Comparison of ENCODE assay signal across 12 cellular contexts in genomic region chr1:92805216-92805615, GRCh38. TPM values are rescaled to one million over a fixed set of nuclear protein-coding genes. Genes with fewer than 3 reads are reported as not detected.
A peak's percentile ranks its signal among the peaks of the same experiment; 100 is the strongest.
DNase-seq lines count a peak whose midpoint lies in the region; ATAC-seq and TF ChIP-seq lines count a peak whose summit lies in the region.
"Had no signal": no experiment of that assay in that cellular context is flagged by ENCODE, and none has a peak within 500 bp of the region (broad histone marks: within the 10 kb centered on the region; RNA-seq: fewer than 3 reads in every experiment).

No MANE protein-coding gene starts in this region.

- intact Hi-C loops in heart right ventricle (cut with DNase I) (no loop called here), Right ventricle myocardium inferior (cut with DNase I) (no loop called here), upper lobe of right lung (cut with DNase I) (no loop called here)
- intact Hi-C loops in activated naive CD4-positive, alpha-beta T cell treated with anti-CD3 and anti-CD28 coated beads for 36 hours (cut with micrococcal nuclease): no loop called here

- H3K27ac Mint-ChIP-seq in activated naive CD4-positive, alpha-beta T cell treated with anti-CD3 and anti-CD28 coated beads for 36 hours: no peak overlapping the region

- H3K27me3 ChIP-seq in heart right ventricle (no peaks in the 10 kb centered on the region), mesenchymal stem cell (ENCODE audit: control insufficient read depth in 1 of 2, insufficient read depth in 1 of 2, low read length in 2 of 2) (no peaks in the 10 kb centered on the region), upper lobe of right lung (no peaks in the 10 kb centered on the region)
- H3K27me3 ChIP-seq: vagina had no signal

- peak overlapping the region; percentile 48 to 69 for H3K18ac ChIP-seq in mesenchymal stem cell (ENCODE audit: low read depth in 1 of 2, low read length in 2 of 2)

- no peak overlapping the region for H3K4me2 ChIP-seq in mesenchymal stem cell (ENCODE audit: low read length, poor library complexity, severe bottlenecking)

- H2AFZ ChIP-seq in mesenchymal stem cell (ENCODE audit: low read depth, low read length): no peak overlapping the region

- H4K8ac ChIP-seq in mesenchymal stem cell (ENCODE audit: low read length): peak overlapping the region; percentile 27

- no peaks in the 10 kb centered on the region for H3K27me3 Mint-ChIP-seq in activated naive CD4-positive, alpha-beta T cell treated with anti-CD3 and anti-CD28 coated beads for 36 hours (ENCODE audit: low read depth)
- H3K27me3 Mint-ChIP-seq: progenitor cell of endocrine pancreas had no signal

- no peaks in the 10 kb centered on the region for H3K36me3 ChIP-seq in heart right ventricle
- H3K36me3 ChIP-seq in mesenchymal stem cell (ENCODE audit: control insufficient read depth in 1 of 2, insufficient read depth in 2 of 2, low read depth in 1 of 2, low read length in 2 of 2): no peaks in the 10 kb centered on the region
- no peaks in the 10 kb centered on the region for H3K36me3 ChIP-seq in upper lobe of right lung
- H3K36me3 ChIP-seq: vagina had no signal

- H2BK12ac ChIP-seq in mesenchymal stem cell (ENCODE audit: low read length in 2 of 2): peak overlapping the region; percentile 38 to 54

- CTCF ChIA-PET in activated naive CD4-positive, alpha-beta T cell treated with anti-CD3 and anti-CD28 coated beads for 36 hours (lab: Charles Lee): no interaction called here

- H2BK15ac ChIP-seq in mesenchymal stem cell (ENCODE audit: low read depth, poor library complexity, severe bottlenecking): no peak overlapping the region

- peak overlapping the region; percentile 60 for H3K9ac ChIP-seq in mesenchymal stem cell (ENCODE audit: low read length)

- H3K23ac ChIP-seq in mesenchymal stem cell (ENCODE audit: low read length in 2 of 2): no peak overlapping the region

- H3K9me3 ChIP-seq in heart right ventricle (no peaks in the 10 kb centered on the region), mesenchymal stem cell (ENCODE audit: control insufficient read depth, low read length) (no peaks in the 10 kb centered on the region), upper lobe of right lung (no peaks in the 10 kb centered on the region)
- H3K9me3 ChIP-seq: vagina had no signal

- no peak overlapping the region for H3K14ac ChIP-seq in mesenchymal stem cell (ENCODE audit: low read length in 2 of 2)

- no peaks in the 10 kb centered on the region for H3K9me3 Mint-ChIP-seq in activated naive CD4-positive, alpha-beta T cell treated with anti-CD3 and anti-CD28 coated beads for 36 hours
- H3K9me3 Mint-ChIP-seq: activated T-cell treated with anti-CD3 and anti-CD28 coated beads, Interleukin-2, amount 50 U/mL, for 4 hours had no signal

- no peak for TF ChIP-seq CTCF in heart right ventricle (IDR thresholded peaks at IDR 0.05)
- TF ChIP-seq CTCF in coronary artery (IDR thresholded peaks at IDR 0.05): no peak
- no peak for TF ChIP-seq CTCF in upper lobe of right lung (IDR thresholded peaks at IDR 0.05)

- 81 to 93% methylated on average over 1 of the region's 1 CpG for WGBS in heart right ventricle, 2 donors
- 59% methylated on average over 1 of the region's 1 CpG for WGBS in mesenchymal stem cell

- H3K4ac ChIP-seq in mesenchymal stem cell (ENCODE audit: low read depth in 1 of 2, low read length in 2 of 2): peak overlapping the region; percentile 35 to 75

- peak overlapping the region in 1 of 10 donors; percentile 7 for H3K4me3 ChIP-seq in heart right ventricle
- no peak overlapping the region for H3K4me3 ChIP-seq in coronary artery
- H3K4me3 ChIP-seq in mesenchymal stem cell (ENCODE audit: insufficient read depth in 1 of 2, low read depth in 1 of 2, low read length in 2 of 2): no peak overlapping the region
- no peak overlapping the region for H3K4me3 ChIP-seq in upper lobe of right lung
- H3K4me3 ChIP-seq: vagina had no signal

- H3K4me1 ChIP-seq in heart right ventricle (peaks cover 0 to 19% (median 6%) of the 10 kb centered on the region in 9 donors), mesenchymal stem cell (ENCODE audit: control insufficient read depth, insufficient read depth, low read depth, low read length) (peaks cover 1% of the 10 kb centered on the region), upper lobe of right lung (peaks cover 7% of the 10 kb centered on the region)

- no peaks in the 10 kb centered on the region for H3K79me1 ChIP-seq in mesenchymal stem cell (replicated peaks; ENCODE audit: low read length, poor library complexity, severe bottlenecking)

- H2BK120ac ChIP-seq in mesenchymal stem cell (ENCODE audit: low read depth, low read length): peak overlapping the region; percentile 82

- DNase-seq in heart right ventricle (no peak), Right ventricle myocardium inferior (ENCODE audit: missing footprints) (no peak), coronary artery (ENCODE audit: low spot score) (no peak), mesenchymal stem cell (peak; percentile 61), upper lobe of right lung (no peak), GDM1 (lab: John Stamatoyannopoulos, UW) (no peak)
- no peak for DNase-seq in activated naive CD4-positive, alpha-beta T cell treated with anti-CD3 and anti-CD28 coated beads for 36 hours
- DNase-seq: activated CD4-positive, alpha-beta T cell treated with anti-CD3 and anti-CD28 coated beads, Interleukin-2, amount 50 U/mL, for 1 hour; activated T-cell treated with anti-CD3 and anti-CD28 coated beads, Interleukin-2, amount 50 U/mL, for 4 hours had no signal

- H3K4me1 Mint-ChIP-seq in activated naive CD4-positive, alpha-beta T cell treated with anti-CD3 and anti-CD28 coated beads for 36 hours (ENCODE audit: low read depth): peaks cover 2% of the 10 kb centered on the region

- H3K4me3 Mint-ChIP-seq in activated naive CD4-positive, alpha-beta T cell treated with anti-CD3 and anti-CD28 coated beads for 36 hours: no peak overlapping the region
- H3K4me3 Mint-ChIP-seq: activated T-cell treated with anti-CD3 and anti-CD28 coated beads, Interleukin-2, amount 50 U/mL, for 4 hours had no signal

- ATAC-seq in heart right ventricle: peak in 1 of 8 donors; percentile 3
- no peak for ATAC-seq in Right ventricle myocardium inferior
- no peak for ATAC-seq in upper lobe of right lung
- ATAC-seq in esophagus mucosa: no peak

- H2AK5ac ChIP-seq in mesenchymal stem cell (ENCODE audit: low read length, severe bottlenecking): peak overlapping the region; percentile 22

- H3K27ac ChIP-seq in heart right ventricle (peak overlapping the region in 8 of 10 donors; percentile 35 to 77 (median 58)), coronary artery (peak overlapping the region; percentile 17 to 70), mesenchymal stem cell (ENCODE audit: low read length, poor library complexity, severe bottlenecking) (peak overlapping the region; percentile 64), upper lobe of right lung (peak overlapping the region; percentile 73)
- H3K27ac ChIP-seq: vagina had no signal

- no peak overlapping the region for H4K91ac ChIP-seq in mesenchymal stem cell (ENCODE audit: low read length)

- H2BK5ac ChIP-seq in mesenchymal stem cell (ENCODE audit: low read depth, low read length, poor library complexity, severe bottlenecking): peak overlapping the region; percentile 66

- H3K36me3 Mint-ChIP-seq in activated naive CD4-positive, alpha-beta T cell treated with anti-CD3 and anti-CD28 coated beads for 36 hours (ENCODE audit: low read depth): no peaks in the 10 kb centered on the region

RNA-seq across cellular contexts. Expression of gene EVI5, which starts 20.3 kb away (rescaled TPM):
- total RNA-seq in heart right ventricle (10 to 100 TPM; 20.5 to 46.2 (median 27.4) TPM), Right ventricle myocardium inferior (20.0 TPM), upper lobe of right lung (43.7 TPM), esophagus mucosa (10.3 TPM)
- polyA plus RNA-seq in heart right ventricle: 1 to 10 TPM; 4.6 to 5.0 TPM
- 31.3 TPM for polyA plus RNA-seq in mesenchymal stem cell (2013, experiment 1 of 2)
- 30.6 TPM for polyA plus RNA-seq in mesenchymal stem cell (2013, experiment 2 of 2)
- 10 to 100 TPM; 13.8 to 14.0 TPM for total RNA-seq in activated naive CD4-positive, alpha-beta T cell treated with anti-CD3 and anti-CD28 coated beads for 36 hours

RNA-seq across cellular contexts. Expression of gene RPL5, which starts 26.6 kb away (rescaled TPM):
- total RNA-seq in heart right ventricle (100 to 1,000 TPM; 468 to 646 (median 544) TPM), Right ventricle myocardium inferior (601 TPM), upper lobe of right lung (711 TPM), esophagus mucosa (850 TPM)
- polyA plus RNA-seq in heart right ventricle: 1,000 to 10,000 TPM; 1,383 to 1,695 TPM
- polyA plus RNA-seq in mesenchymal stem cell (2013, experiment 1 of 2): 3,583 TPM
- 3,853 TPM for polyA plus RNA-seq in mesenchymal stem cell (2013, experiment 2 of 2)
- 1,000 to 10,000 TPM; 1,793 to 1,819 TPM for total RNA-seq in activated naive CD4-positive, alpha-beta T cell treated with anti-CD3 and anti-CD28 coated beads for 36 hours
